18 cellular contexts compared by ENCODE assay signal in genomic region chr11:28743101-28743550, GRCh38.
A peak's percentile ranks its signal among the peaks of the same experiment; 100 is the strongest.
DNase-seq lines count a peak whose midpoint lies in the region; ATAC-seq and TF ChIP-seq lines count a peak whose summit lies in the region.
"Had no signal": no experiment of that assay in that cellular context is flagged by ENCODE, and none has a peak within 500 bp of the region (broad histone marks: within the 10 kb centered on the region; RNA-seq: fewer than 3 reads in every experiment).

No MANE protein-coding gene starts in this region.

- no peaks in the 10 kb centered on the region for H3K27me3 ChIP-seq in IMR-90 (ENCODE audit: control insufficient read depth, insufficient read depth, low read length)
- H3K27me3 ChIP-seq in adipocyte (replicated peaks; ENCODE audit: control insufficient read depth, insufficient read depth, low read length) = no peaks in the 10 kb centered on the region
- no peaks in the 10 kb centered on the region for H3K27me3 ChIP-seq in hepatocyte
- no peaks in the 10 kb centered on the region for H3K27me3 ChIP-seq in ascending aorta
- H3K27me3 ChIP-seq: brain microvascular endothelial cell had no signal

- peak overlapping the region; percentile 67 for H2BK15ac ChIP-seq in IMR-90 (ENCODE audit: low read depth, low read length)

- no peaks in the 10 kb centered on the region; the same call in 1 of the 2 replicates for H3K9me1 ChIP-seq in IMR-90 (ENCODE audit: insufficient read depth, low read length)

- no peak for TF ChIP-seq POLR2A in IMR-90 (IDR thresholded peaks at IDR 0.05; ENCODE audit: low read depth, low read length)

- H3K36me3 ChIP-seq in IMR-90 (ENCODE audit: control insufficient read depth, insufficient read depth, low read length) (no peaks in the 10 kb centered on the region), adipocyte (ENCODE audit: control insufficient read depth, insufficient read depth, low read length, severe bottlenecking) (no peaks in the 10 kb centered on the region), hepatocyte (replicated peaks; ENCODE audit: insufficient read depth, low read depth) (no peaks in the 10 kb centered on the region), ascending aorta (no peaks in the 10 kb centered on the region)
- H3K36me3 ChIP-seq: brain microvascular endothelial cell, thoracic aorta had no signal

- ATAC-seq in IMR-90 (ENCODE audit: low read depth) (peak; percentile 83), HG03378 (IDR thresholded peaks at IDR 0.05; ENCODE audit: unreplicated experiment) (no peak)
- ATAC-seq: activated CD8-positive, alpha-beta memory T cell treated with anti-CD3 and anti-CD28 coated beads, Interleukin-2, amount 10 ng/mL, durations not matched to agents 7 days and 5 days had no signal

- H3K79me1 ChIP-seq in IMR-90 (ENCODE audit: low read depth in 1 of 2, low read length in 2 of 2) = no peaks in the 10 kb centered on the region; a peak in 1 of 4 replicates

- H4K8ac ChIP-seq in IMR-90 (ENCODE audit: low read depth in 2 of 2, low read length in 2 of 2) = peak overlapping the region; percentile 67 to 82

- no peaks in the 10 kb centered on the region for H3K79me2 ChIP-seq in hepatocyte

- H3K9me3 ChIP-seq in IMR-90 (ENCODE audit: control insufficient read depth, insufficient read depth, low read length) (no peaks in the 10 kb centered on the region), adipocyte (ENCODE audit: control insufficient read depth, low read length) (no peaks in the 10 kb centered on the region), hepatocyte (ENCODE audit: low read depth) (no peaks in the 10 kb centered on the region), ascending aorta (peaks cover 0 to 6% of the 10 kb centered on the region in 2 donors)
- H3K9me3 ChIP-seq: thoracic aorta had no signal

- peak overlapping the region; percentile 88 for H4K91ac ChIP-seq in IMR-90 (ENCODE audit: insufficient read depth, low read depth, low read length)

- TSS peak; percentile 33 for BruUV-seq in IMR-90 (replicated peaks; lab: Mats Ljungman, UMichigan)

- POLR2A ChIA-PET in IMR-90 (lab: Charles Lee; ENCODE audit: unreplicated experiment) = no interaction called here

- intact Hi-C loops in IMR-90 (cut with micrococcal nuclease) (loop anchor here (5.0 kb wide), 1 partner anchor 1041 kb away; the partner anchor contains the start of gene BDNF), ascending aorta (cut with DNase I) (no loop called here)

- H3K4ac ChIP-seq in IMR-90 (ENCODE audit: low read depth, low read length) = peak overlapping the region; percentile 75; the same call in 1 of the 2 replicates

- H3K4me2 ChIP-seq in IMR-90 (ENCODE audit: low read depth, low read length) (peak overlapping the region; percentile 46; the same call in 1 of the 2 replicates), hepatocyte (no peak overlapping the region)

- peak overlapping the region; percentile 11; the same call in 1 of the 2 replicates for H2AK5ac ChIP-seq in IMR-90 (ENCODE audit: low read depth, low read length)

- dilution Hi-C loops in IMR-90 (cut with HindIII; ENCODE audit: low sequenced_read_pairs, unreplicated experiment) = no loop called here

- H3K9ac ChIP-seq in IMR-90 (ENCODE audit: low read depth, low read length) = peak overlapping the region; percentile 24; the same call in 1 of the 2 replicates
- H3K9ac ChIP-seq in adipocyte (ENCODE audit: low read length) = no peak overlapping the region

- H4K20me1 ChIP-seq in IMR-90 (ENCODE audit: insufficient read depth, low read length) (no peaks in the 10 kb centered on the region), hepatocyte (ENCODE audit: insufficient read depth, poor library complexity, severe bottlenecking) (no peaks in the 10 kb centered on the region)

- no peak for TF ChIP-seq RAD21 in IMR-90 (IDR thresholded peaks at IDR 0.05; ENCODE audit: low read length)

- peak overlapping the region; percentile 50 for H3K23ac ChIP-seq in IMR-90 (ENCODE audit: low read depth, low read length)

- CTCF ChIA-PET in IMR-90 (lab: Yijun Ruan, JAX) = no interaction called here

- H3K18ac ChIP-seq in IMR-90 (ENCODE audit: low read depth, low read length) = peak overlapping the region; percentile 95; the same call in 1 of the 2 replicates

- peak overlapping the region; percentile 99; the same call in 1 of the 2 replicates for H4K5ac ChIP-seq in IMR-90 (ENCODE audit: low read depth, low read length)

- peak overlapping the region; percentile 98 for H2BK20ac ChIP-seq in IMR-90 (ENCODE audit: low read depth, low read length)

- no peaks in the 10 kb centered on the region for H3K9me2 ChIP-seq in hepatocyte (replicated peaks; ENCODE audit: insufficient read depth)

- no peak overlapping the region for H3K4me3 ChIP-seq in IMR-90 (ENCODE audit: insufficient read depth, low read depth, low read length)
- no peak overlapping the region for H3K4me3 ChIP-seq in adipocyte (ENCODE audit: low read length)
- no peak overlapping the region for H3K4me3 ChIP-seq in hepatocyte
- H3K4me3 ChIP-seq in ascending aorta = no peak overlapping the region
- H3K4me3 ChIP-seq: dorsolateral prefrontal cortex, thoracic aorta had no signal

- DNase-seq in DMS153 treated with DMSO at 0.1 percent for 48 hours (lab: John Stamatoyannopoulos, UW; ENCODE audit: unreplicated experiment) (peak; percentile 18), IMR-90 (peak; percentile 69), adipocyte (ENCODE audit: low read depth) (peak; percentile 50), hepatocyte (ENCODE audit: low spot score) (peak; percentile 27), ascending aorta (ENCODE audit: low spot score in 2 of 2) (no peak)
- no peak for DNase-seq in activated CD4-positive, alpha-beta T cell treated with anti-CD3 and anti-CD28 coated beads for 1 hour
- no peak for DNase-seq in activated naive CD4-positive, alpha-beta T cell (lab: John Stamatoyannopoulos, UW)
- DNase-seq: activated CD8-positive, alpha-beta memory T cell treated with anti-CD3 and anti-CD28 coated beads, Interleukin-2, amount 10 ng/mL, durations not matched to agents 7 days and 5 days; activated gamma-delta T cell treated with Interleukin-2 at 50 U/mL for 16 hours; brain microvascular endothelial cell; CD8-positive, alpha-beta memory T cell; dorsolateral prefrontal cortex; hippocampal formation; MM.1S; SIG-M5; stimulated activated CD4-positive, alpha-beta T cell treated with anti-CD3 and anti-CD28 coated beads, Interleukin-4, amount 100 ng/mL, for 24 hours had no signal

- peak overlapping the region; percentile 53 for H3K56ac ChIP-seq in IMR-90 (ENCODE audit: extremely low read depth, insufficient read depth, low read length)

- in situ Hi-C loops in IMR-90 (cut with MboI; ENCODE audit: low sequenced_read_pairs) = no loop called here

- H2AFZ ChIP-seq in IMR-90 (replicated peaks; ENCODE audit: low read length, poor library complexity) = no peak overlapping the region
- no peak overlapping the region for H2AFZ ChIP-seq in hepatocyte

- no peak overlapping the region for H2AK9ac ChIP-seq in IMR-90 (replicated peaks; ENCODE audit: low read depth, low read length, poor library complexity)

- peak overlapping the region; percentile 75 for H3K14ac ChIP-seq in IMR-90 (replicated peaks; ENCODE audit: low read depth, low read length)

- H2BK5ac ChIP-seq in IMR-90 (ENCODE audit: low read depth, low read length, poor library complexity, severe bottlenecking) = peak overlapping the region; percentile 98

- H3K27ac ChIP-seq in IMR-90 (ENCODE audit: insufficient read depth, low read length) (peak overlapping the region; percentile 81), hepatocyte (peak overlapping the region; percentile 36), ascending aorta (no peak overlapping the region)
- H3K27ac ChIP-seq: brain microvascular endothelial cell, dorsolateral prefrontal cortex, thoracic aorta had no signal

- peak overlapping the region; percentile 89 for H2BK120ac ChIP-seq in IMR-90 (ENCODE audit: low read depth, low read length)

- peaks cover 14% of the 10 kb centered on the region for H3K4me1 ChIP-seq in IMR-90 (ENCODE audit: control insufficient read depth, insufficient read depth, low read length)
- peaks cover 3% of the 10 kb centered on the region for H3K4me1 ChIP-seq in adipocyte (ENCODE audit: control insufficient read depth, insufficient read depth, low read length)
- H3K4me1 ChIP-seq in hepatocyte (ENCODE audit: insufficient read depth) = peaks cover 11% of the 10 kb centered on the region
- no peaks in the 10 kb centered on the region for H3K4me1 ChIP-seq in ascending aorta

- TF ChIP-seq CTCF in IMR-90 (conservative IDR thresholded peaks at IDR 0.05; ENCODE audit: low read depth, low read length) = no peak
- no peak for TF ChIP-seq CTCF in hepatocyte (IDR thresholded peaks at IDR 0.05; ENCODE audit: poor library complexity)
- TF ChIP-seq CTCF in ascending aorta (IDR thresholded peaks at IDR 0.05) = no peak

TF ChIP-seq in IMR-90, 13 proteins besides CTCF, POLR2A, EP300 and RAD21:
- no peak for TF ChIP-seq ELK1 (IDR thresholded peaks at IDR 0.05; ENCODE audit: borderline replicate concordance, low read depth, low read length)
- no peak for TF ChIP-seq CEBPB (IDR thresholded peaks at IDR 0.05; ENCODE audit: low read depth, low read length)
- no peak for TF ChIP-seq MAZ (IDR thresholded peaks at IDR 0.05; ENCODE audit: borderline replicate concordance, low read depth, low read length)

Comparison
In these comparisons a context has a peak if more than half of its experiments do, and no peak if none do; other contexts are left out.
1. DNase-seq: peak in DMS153 treated with DMSO at 0.1 percent for 48 hours (single experiment), IMR-90 (single experiment), adipocyte (single experiment) and hepatocyte (single experiment); none in activated CD4-positive, alpha-beta T cell treated with anti-CD3 and anti-CD28 coated beads for 1 hour (single experiment), activated naive CD4-positive, alpha-beta T cell (0 of 4) and ascending aorta (0 of 2).
2. H3K27ac ChIP-seq: peak in IMR-90 (single experiment) and hepatocyte (single experiment); none in ascending aorta (0 of 2).